9 cellular contexts compared by ENCODE assay signal in the genomic region with DNA sequence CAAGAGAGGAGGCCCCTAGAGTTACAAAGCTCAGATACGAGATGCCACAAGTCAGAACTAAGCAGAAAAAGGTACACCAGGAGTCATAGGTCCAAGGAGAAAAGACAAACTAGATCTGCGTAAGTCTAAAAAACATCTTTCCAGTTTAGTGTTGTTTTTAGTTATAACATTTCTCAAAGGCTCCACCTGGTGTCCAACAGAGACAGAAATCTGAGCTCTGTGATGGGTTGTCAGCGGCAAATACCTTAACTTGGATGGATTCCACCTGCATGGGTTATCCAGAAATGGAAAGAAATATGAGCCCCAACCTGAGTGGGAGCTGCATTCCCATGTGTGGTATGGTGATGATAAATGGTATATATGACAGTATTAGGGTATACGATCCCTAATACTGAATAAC.
DNase-seq lines count a peak whose midpoint lies in the region; ATAC-seq and TF ChIP-seq lines count a peak whose summit lies in the region.
"Had no signal": no experiment of that assay in that cellular context is flagged by ENCODE, and none has a peak within 500 bp of the region (broad histone marks: within the 10 kb centered on the region; RNA-seq: fewer than 3 reads in every experiment).

No MANE protein-coding gene starts in this region.

- H3K27me3 ChIP-seq in AG04450 (ENCODE audit: control insufficient read depth, insufficient read depth, low read length): no peaks in the 10 kb centered on the region
- no peaks in the 10 kb centered on the region; the same call in 1 of the 2 replicates for H3K27me3 ChIP-seq in IMR-90 (ENCODE audit: control insufficient read depth, insufficient read depth, low read length)
- H3K27me3 ChIP-seq in hepatocyte: no peaks in the 10 kb centered on the region

- POLR2A ChIA-PET in AG04450 (lab: Yijun Ruan, JAX) (no interaction called here), IMR-90 (lab: Charles Lee; ENCODE audit: unreplicated experiment) (no interaction called here)

- no peak overlapping the region for H2AK9ac ChIP-seq in IMR-90 (replicated peaks; ENCODE audit: low read depth, low read length, poor library complexity)

- no peak overlapping the region for H3K56ac ChIP-seq in IMR-90 (ENCODE audit: extremely low read depth, insufficient read depth, low read length)

- H4K91ac ChIP-seq in IMR-90 (ENCODE audit: insufficient read depth, low read depth, low read length): no peak overlapping the region

- H2AK5ac ChIP-seq in IMR-90 (ENCODE audit: low read depth, low read length): no peak overlapping the region

- no peak overlapping the region for H2BK15ac ChIP-seq in IMR-90 (ENCODE audit: low read depth, low read length)

- H3K4me2 ChIP-seq in IMR-90 (ENCODE audit: low read depth, low read length): no peak overlapping the region
- no peak overlapping the region for H3K4me2 ChIP-seq in hepatocyte

- H4K20me1 ChIP-seq in IMR-90 (ENCODE audit: insufficient read depth, low read length) (no peaks in the 10 kb centered on the region), hepatocyte (ENCODE audit: insufficient read depth, poor library complexity, severe bottlenecking) (no peaks in the 10 kb centered on the region)

- H3K23ac ChIP-seq in IMR-90 (ENCODE audit: low read depth, low read length): no peak overlapping the region

- no peak overlapping the region for H2BK20ac ChIP-seq in IMR-90 (ENCODE audit: low read depth, low read length)

- no peak for ATAC-seq in IMR-90 (ENCODE audit: low read depth)
- no peak for ATAC-seq in HG03159 (IDR thresholded peaks at IDR 0.05; ENCODE audit: unreplicated experiment)

- H3K4me3 ChIP-seq in AG04450 (ENCODE audit: low read depth, low read length) (no peak overlapping the region), IMR-90 (ENCODE audit: insufficient read depth, low read depth, low read length) (no peak overlapping the region), hepatocyte (no peak overlapping the region)

- H3K9me3 ChIP-seq in AG04450 (ENCODE audit: control insufficient read depth, insufficient read depth, low read length): no peaks in the 10 kb centered on the region
- no peaks in the 10 kb centered on the region for H3K9me3 ChIP-seq in IMR-90 (ENCODE audit: control insufficient read depth, insufficient read depth, low read length)
- H3K9me3 ChIP-seq in hepatocyte (ENCODE audit: low read depth): no peaks in the 10 kb centered on the region

- H4K8ac ChIP-seq in IMR-90 (ENCODE audit: low read depth in 2 of 2, low read length in 2 of 2): no peak overlapping the region

- no peak for TF ChIP-seq POLR2A in IMR-90 (IDR thresholded peaks at IDR 0.05; ENCODE audit: low read depth, low read length)

- H3K79me2 ChIP-seq in hepatocyte: no peaks in the 10 kb centered on the region

- H2AFZ ChIP-seq in IMR-90 (replicated peaks; ENCODE audit: low read length, poor library complexity): no peak overlapping the region
- no peak overlapping the region for H2AFZ ChIP-seq in hepatocyte

- H3K36me3 ChIP-seq in IMR-90 (ENCODE audit: control insufficient read depth, insufficient read depth, low read length) (no peaks in the 10 kb centered on the region), hepatocyte (replicated peaks; ENCODE audit: insufficient read depth, low read depth) (no peaks in the 10 kb centered on the region)

- H2BK5ac ChIP-seq in IMR-90 (ENCODE audit: low read depth, low read length, poor library complexity, severe bottlenecking): no peak overlapping the region

- H3K79me1 ChIP-seq in IMR-90 (ENCODE audit: low read depth in 1 of 2, low read length in 2 of 2): no peaks in the 10 kb centered on the region

- dilution Hi-C loops in IMR-90 (cut with HindIII; ENCODE audit: low sequenced_read_pairs, unreplicated experiment): no loop called here

- no peak overlapping the region for H3K9ac ChIP-seq in IMR-90 (ENCODE audit: low read depth, low read length)

- no peak overlapping the region for H3K14ac ChIP-seq in IMR-90 (replicated peaks; ENCODE audit: low read depth, low read length)

- no peak overlapping the region for H3K18ac ChIP-seq in IMR-90 (ENCODE audit: low read depth, low read length)

- in situ Hi-C loops in IMR-90 (cut with MboI; ENCODE audit: low sequenced_read_pairs): no loop called here
- in situ Hi-C loops in SK-MEL-5 (cut with HindIII; ENCODE audit: low pct_unique_long_range_greater_than_20kb, low sequenced_read_pairs): no loop called here

- CTCF ChIA-PET in AG04450 (lab: Charles Lee) (interaction anchor here (0.7 to 5.3 kb wide), 8 partner anchors 8 to 512 kb away, joined by 3 to 29 read pairs (median 8); no protein-coding TSS in a partner anchor), IMR-90 (lab: Yijun Ruan, JAX) (interaction anchor here (2.5 kb wide), 1 partner anchor 9 kb away, joined by 14 read pairs; no protein-coding TSS in a partner anchor)

- TF ChIP-seq RAD21 in IMR-90 (IDR thresholded peaks at IDR 0.05; ENCODE audit: low read length): no peak

- DNase-seq in AG04450 (ENCODE audit: low read depth, low spot score): no peak
- DNase-seq in IMR-90: peak; percentile 5
- peak; percentile 45 for DNase-seq in SK-MEL-5 (ENCODE audit: low read depth, low spot score)
- peak; percentile 41 for DNase-seq in hepatocyte (ENCODE audit: low spot score)
- DNase-seq in NCI-H1436 (lab: John Stamatoyannopoulos, UW): no peak
- no peak for DNase-seq in NCI-H1694 treated with DMSO at 0.1 percent for 48 hours (lab: John Stamatoyannopoulos, UW)
- no peak for DNase-seq in COLO668 (lab: John Stamatoyannopoulos, UW; ENCODE audit: unreplicated experiment)
- DNase-seq: activated CD4-positive, alpha-beta T cell treated with anti-CD3 and anti-CD28 coated beads for 4 hours had no signal

- BruUV-seq in IMR-90 (replicated peaks; lab: Mats Ljungman, UMichigan): no TSS peak

- H3K9me1 ChIP-seq in IMR-90 (ENCODE audit: insufficient read depth, low read length): no peaks in the 10 kb centered on the region

- intact Hi-C loops in IMR-90 (cut with micrococcal nuclease): no loop called here

- no peak overlapping the region for H2BK120ac ChIP-seq in IMR-90 (ENCODE audit: low read depth, low read length)

- 100% methylated on average over 1 of the region's 4 CpGs; no CpG with 5 or more reads in 1 of the 2 experiments for WGBS in IMR-90 (ENCODE audit: extremely low coverage in 2 of 2, insufficient read length in 1 of 2), 2 experiments
- WGBS in hepatocyte (ENCODE audit: low lambda C conversion rate, missing lambda C conversion rate): 83% methylated on average over 4 of the region's 4 CpGs

- H4K5ac ChIP-seq in IMR-90 (ENCODE audit: low read depth, low read length): no peak overlapping the region

- TF ChIP-seq CTCF in AG04450 (IDR thresholded peaks at IDR 0.05; ENCODE audit: low read depth, low read length) (peak; percentile 26; the same call in 1 of the 2 replicates), IMR-90 (conservative IDR thresholded peaks at IDR 0.05; ENCODE audit: low read depth, low read length) (0 out of 2 replicates have a peak, but pooled peaks have one; percentile 13), hepatocyte (IDR thresholded peaks at IDR 0.05; ENCODE audit: poor library complexity) (peak; percentile 48)

- H3K4me1 ChIP-seq in IMR-90 (ENCODE audit: control insufficient read depth, insufficient read depth, low read length) (no peaks in the 10 kb centered on the region), hepatocyte (ENCODE audit: insufficient read depth) (no peaks in the 10 kb centered on the region)

- H3K4ac ChIP-seq in IMR-90 (ENCODE audit: low read depth, low read length): no peak overlapping the region

- H3K27ac ChIP-seq in AG04450 (ENCODE audit: low read depth, low read length) (no peak overlapping the region), IMR-90 (ENCODE audit: insufficient read depth, low read length) (no peak overlapping the region), hepatocyte (no peak overlapping the region)

- no peaks in the 10 kb centered on the region for H3K9me2 ChIP-seq in hepatocyte (replicated peaks; ENCODE audit: insufficient read depth)

TF ChIP-seq in IMR-90, 13 proteins besides CTCF, POLR2A, EP300 and RAD21:
- TF ChIP-seq SMC3 (IDR thresholded peaks at IDR 0.05; ENCODE audit: low read depth, low read length) (0 out of 2 replicates have a peak, but pooled peaks have one; percentile 11), MAFK (IDR thresholded peaks at IDR 0.05; ENCODE audit: low read depth, low read length) (no peak)

Comparison
In these comparisons a context has a peak if more than half of its experiments do, and no peak if none do; other contexts are left out.
1. DNase-seq: peak in IMR-90 (single experiment), SK-MEL-5 (single experiment) and hepatocyte (single experiment); none in AG04450 (single experiment), NCI-H1436 (single experiment), NCI-H1694 treated with DMSO at 0.1 percent for 48 hours (single experiment) and COLO668 (single experiment).
2. Peak in every context shown above with its lines, with median percentiles within 50 percentile points of each other: CTCF ChIP-seq.